ENCODE assay signal across 24 cellular contexts in the genomic region with DNA sequence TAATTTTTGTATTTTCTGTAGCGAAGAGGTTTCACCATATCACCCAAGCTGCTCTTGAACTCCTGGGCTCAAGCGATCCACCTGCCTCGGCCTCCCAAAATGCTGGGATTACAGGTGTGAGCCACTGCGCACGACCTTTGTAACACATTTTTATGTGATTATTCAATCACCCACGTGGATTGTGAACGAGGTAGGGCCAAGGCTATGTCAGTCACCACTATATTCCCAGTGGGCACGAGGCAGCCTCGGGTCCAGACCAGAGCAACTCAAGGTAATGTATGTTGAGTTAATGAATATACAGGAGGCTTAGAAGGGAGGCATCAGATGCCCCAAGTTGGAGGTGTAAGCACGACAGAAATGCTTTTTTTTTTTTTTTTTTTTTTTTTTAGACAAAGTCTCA. TPM values are rescaled to one million over a fixed set of nuclear protein-coding genes. Genes with fewer than 3 reads are reported as not detected.
DNase-seq lines count a peak whose midpoint lies in the region; ATAC-seq and TF ChIP-seq lines count a peak whose summit lies in the region.
"Had no signal": no experiment of that assay in that cellular context is flagged by ENCODE, and none has a peak within 500 bp of the region (broad histone marks: within the 10 kb centered on the region; RNA-seq: fewer than 3 reads in every experiment).

No MANE protein-coding gene starts in this region.

- intact Hi-C loops in right cardiac atrium (cut with DNase I) (loop anchor here in 3 of 4 donors (2.0 to 10.0 kb wide), 4 partner anchors 46 to 229 kb away; partner anchors contain the start of gene DACT3 (in 2 of the 3)), Right ventricle myocardium superior (cut with DNase I) (loop anchor here (2.0 kb wide), 1 partner anchor 45 kb away; the partner anchor contains the start of gene DACT3)

- no peaks in the 10 kb centered on the region for H3K9me3 Mint-ChIP-seq in activated naive CD8-positive, alpha-beta T cell treated with anti-CD3 and anti-CD28 coated beads, Interleukin-2, amount 50 U/mL, for 24 hours
- H3K9me3 Mint-ChIP-seq in stimulated activated naive CD8-positive, alpha-beta T cell treated with anti-CD3 and anti-CD28 coated beads, Interleukin-15, amount 100 ng/mL, for 72 hours, result no peaks in the 10 kb centered on the region
- H3K9me3 Mint-ChIP-seq: endodermal cell, type B pancreatic cell had no signal

- H3K9me3 ChIP-seq in right cardiac atrium (ENCODE audit: control insufficient read depth, low read length) (no peaks in the 10 kb centered on the region), T-helper 17 cell (ENCODE audit: control insufficient read depth, low read length, poor library complexity, severe bottlenecking) (no peaks in the 10 kb centered on the region)
- H3K9me3 ChIP-seq: adrenal gland, esophagus squamous epithelium, gastroesophageal sphincter had no signal

- H3K4me3 ChIP-seq in right cardiac atrium (ENCODE audit: low read length), result no peak overlapping the region
- no peak overlapping the region for H3K4me3 ChIP-seq in coronary artery
- H3K4me3 ChIP-seq: adrenal gland, esophagus squamous epithelium, gastroesophageal sphincter had no signal

- peak overlapping the region; percentile 21 for H3K4me3 Mint-ChIP-seq in T-helper 17 cell
- peak overlapping the region; percentile 79 for H3K4me3 Mint-ChIP-seq in activated naive CD8-positive, alpha-beta T cell treated with anti-CD3 and anti-CD28 coated beads, Interleukin-2, amount 50 U/mL, for 24 hours
- peak overlapping the region; percentile 83 to 84 for H3K4me3 Mint-ChIP-seq in stimulated activated naive CD8-positive, alpha-beta T cell treated with anti-CD3 and anti-CD28 coated beads, Interleukin-15, amount 100 ng/mL, for 72 hours
- H3K4me3 Mint-ChIP-seq: endodermal cell had no signal

- DNase-seq in right cardiac atrium (peak in 2 of 3 donors; percentile 5 to 13), Right ventricle myocardium superior (no peak), T-helper 17 cell (no peak), coronary artery (ENCODE audit: low spot score) (no peak), mucosa of gallbladder (ENCODE audit: low spot score) (no peak), GDM1 (lab: John Stamatoyannopoulos, UW) (no peak)
- no peak for DNase-seq in activated naive CD8-positive, alpha-beta T cell treated with anti-CD3 and anti-CD28 coated beads, Interleukin-2, amount 50 U/mL, for 24 hours
- DNase-seq in stimulated activated naive CD8-positive, alpha-beta T cell treated with anti-CD3 and anti-CD28 coated beads, Interleukin-15, amount 100 ng/mL, for 72 hours, result no peak
- DNase-seq: activated T-cell treated with anti-CD3 and anti-CD28 coated beads for 4 hours; adrenal gland; COR-L47; esophagus squamous epithelium; kidney glomerular epithelial cell; NCI-H1105 treated with DMSO at 0.1 percent for 48 hours; NCI-H2081; NCI-H345; stimulated activated CD4-positive, alpha-beta T cell treated with anti-CD3 and anti-CD28 coated beads, Interleukin-12 subunit alpha, Interleukin-12 subunit beta, amount 100 ng/mL, for 4 hours; stimulated activated CD4-positive, alpha-beta T cell treated with anti-CD3 and anti-CD28 coated beads, Interleukin-4, amount 100 ng/mL, for 4 hours had no signal

- H3K27me3 Mint-ChIP-seq in T-helper 17 cell, result peaks cover 5% of the 10 kb centered on the region
- no peaks in the 10 kb centered on the region for H3K27me3 Mint-ChIP-seq in activated naive CD8-positive, alpha-beta T cell treated with anti-CD3 and anti-CD28 coated beads, Interleukin-2, amount 50 U/mL, for 24 hours
- H3K27me3 Mint-ChIP-seq in stimulated activated naive CD8-positive, alpha-beta T cell treated with anti-CD3 and anti-CD28 coated beads, Interleukin-15, amount 100 ng/mL, for 72 hours, result no peaks in the 10 kb centered on the region

- H3K27ac Mint-ChIP-seq in T-helper 17 cell, result peak overlapping the region; percentile 79
- peak overlapping the region; percentile 99 for H3K27ac Mint-ChIP-seq in activated naive CD8-positive, alpha-beta T cell treated with anti-CD3 and anti-CD28 coated beads, Interleukin-2, amount 50 U/mL, for 24 hours
- no peak overlapping the region for H3K27ac Mint-ChIP-seq in stimulated activated naive CD8-positive, alpha-beta T cell treated with anti-CD3 and anti-CD28 coated beads, Interleukin-15, amount 100 ng/mL, for 72 hours
- H3K27ac Mint-ChIP-seq: endodermal cell had no signal

- peaks cover 3% of the 10 kb centered on the region for H3K36me3 Mint-ChIP-seq in T-helper 17 cell (ENCODE audit: low read depth)
- peaks cover 15% of the 10 kb centered on the region for H3K36me3 Mint-ChIP-seq in activated naive CD8-positive, alpha-beta T cell treated with anti-CD3 and anti-CD28 coated beads, Interleukin-2, amount 50 U/mL, for 24 hours (ENCODE audit: low read depth)
- H3K36me3 Mint-ChIP-seq: type B pancreatic cell had no signal

- WGBS in right cardiac atrium, result 84% methylated on average over 10 of the region's 10 CpGs

- no peak for TF ChIP-seq CTCF in coronary artery (IDR thresholded peaks at IDR 0.05)

- H3K27ac ChIP-seq in right cardiac atrium (ENCODE audit: low read length), result no peak overlapping the region
- no peak overlapping the region for H3K27ac ChIP-seq in coronary artery

- ATAC-seq in right cardiac atrium (no peak), Right ventricle myocardium superior (ENCODE audit: poor library complexity) (no peak), T-helper 17 cell (no peak)
- no peak for ATAC-seq in activated naive CD8-positive, alpha-beta T cell treated with anti-CD3 and anti-CD28 coated beads, Interleukin-2, amount 50 U/mL, for 24 hours
- ATAC-seq in stimulated activated naive CD8-positive, alpha-beta T cell treated with anti-CD3 and anti-CD28 coated beads, Interleukin-15, amount 100 ng/mL, for 72 hours, result no peak
- ATAC-seq: gastroesophageal sphincter had no signal

- H3K4me1 ChIP-seq in right cardiac atrium (ENCODE audit: control insufficient read depth, insufficient read depth, low read length), result peaks cover 6% of the 10 kb centered on the region

- H3K27me3 ChIP-seq in right cardiac atrium (ENCODE audit: control insufficient read depth, insufficient read depth), result no peaks in the 10 kb centered on the region
- H3K27me3 ChIP-seq: adrenal gland, gastroesophageal sphincter had no signal

- H3K4me1 Mint-ChIP-seq in T-helper 17 cell, result peaks cover 41% of the 10 kb centered on the region
- peaks cover 94% of the 10 kb centered on the region for H3K4me1 Mint-ChIP-seq in activated naive CD8-positive, alpha-beta T cell treated with anti-CD3 and anti-CD28 coated beads, Interleukin-2, amount 50 U/mL, for 24 hours
- peaks cover 88% of the 10 kb centered on the region for H3K4me1 Mint-ChIP-seq in stimulated activated naive CD8-positive, alpha-beta T cell treated with anti-CD3 and anti-CD28 coated beads, Interleukin-15, amount 100 ng/mL, for 72 hours
- H3K4me1 Mint-ChIP-seq: endodermal cell had no signal

RNA-seq across cellular contexts. Expression of gene PTGIR, which starts 8.9 kb away (rescaled TPM):
- total RNA-seq in right cardiac atrium (10 to 100 TPM in 2 of 4 donors, 1 to 10 TPM in 2; 7.6 to 13.5 (median 9.5) TPM), Right ventricle myocardium superior (2.6 TPM), T-helper 17 cell (10 to 100 TPM in 1 of 2 donors, under 1 TPM in 1; 0.70 to 12.5 TPM), mucosa of gallbladder (1.7 TPM)
- polyA plus RNA-seq in right cardiac atrium, result 6.7 TPM
- total RNA-seq: endodermal cell, H1 had no signal

RNA-seq across cellular contexts. Expression of gene CALM3, which starts 14.8 kb away (rescaled TPM):
- total RNA-seq in right cardiac atrium (100 to 1,000 TPM; 232 to 357 (median 343) TPM), Right ventricle myocardium superior (326 TPM), T-helper 17 cell (100 to 1,000 TPM; 160 to 236 TPM), mucosa of gallbladder (325 TPM)
- 365 TPM for polyA plus RNA-seq in right cardiac atrium

RNA-seq across cellular contexts. Expression of gene GNG8, which starts 20.0 kb away (rescaled TPM):
- total RNA-seq in right cardiac atrium (1 to 10 TPM; 3.0 to 7.4 (median 4.7) TPM), Right ventricle myocardium superior (not detected), T-helper 17 cell (not detected), mucosa of gallbladder (not detected)
- polyA plus RNA-seq in right cardiac atrium, result not detected
- total RNA-seq: endodermal cell, esophagus squamous epithelium, gastroesophageal sphincter, H1, M059J, omental fat pad had no signal
- polyA plus RNA-seq: adrenal gland, H1 had no signal

RNA-seq across cellular contexts. Expression of gene DACT3, which starts 45.0 kb away (rescaled TPM):
- total RNA-seq in right cardiac atrium (10 to 100 TPM; 24.6 to 46.5 (median 37.2) TPM), Right ventricle myocardium superior (15.2 TPM), T-helper 17 cell (not detected), mucosa of gallbladder (31.0 TPM)
- 28.3 TPM for polyA plus RNA-seq in right cardiac atrium

Comparison
In these comparisons a context has a peak if more than half of its experiments do, and no peak if none do; other contexts are left out.
1. DNase-seq: peak in right cardiac atrium (2 of 3); none in Right ventricle myocardium superior (single experiment), T-helper 17 cell (0 of 3), activated naive CD8-positive, alpha-beta T cell treated with anti-CD3 and anti-CD28 coated beads, Interleukin-2, amount 50 U/mL, for 24 hours (single experiment), stimulated activated naive CD8-positive, alpha-beta T cell treated with anti-CD3 and anti-CD28 coated beads, Interleukin-15, amount 100 ng/mL, for 72 hours (0 of 2), coronary artery (single experiment), mucosa of gallbladder (single experiment) and GDM1 (single experiment).
2. H3K27ac Mint-ChIP-seq: peak in T-helper 17 cell (single experiment) and activated naive CD8-positive, alpha-beta T cell treated with anti-CD3 and anti-CD28 coated beads, Interleukin-2, amount 50 U/mL, for 24 hours (single experiment); none in stimulated activated naive CD8-positive, alpha-beta T cell treated with anti-CD3 and anti-CD28 coated beads, Interleukin-15, amount 100 ng/mL, for 72 hours (0 of 2).
3. H3K4me3 Mint-ChIP-seq: peak in every context shown above with its lines; median percentile 84 in stimulated activated naive CD8-positive, alpha-beta T cell treated with anti-CD3 and anti-CD28 coated beads, Interleukin-15, amount 100 ng/mL, for 72 hours; 79 in activated naive CD8-positive, alpha-beta T cell treated with anti-CD3 and anti-CD28 coated beads, Interleukin-2, amount 50 U/mL, for 24 hours; 21 in T-helper 17 cell.